Comparison of ENCODE assay signal across 10 cellular contexts in the genomic region with DNA sequence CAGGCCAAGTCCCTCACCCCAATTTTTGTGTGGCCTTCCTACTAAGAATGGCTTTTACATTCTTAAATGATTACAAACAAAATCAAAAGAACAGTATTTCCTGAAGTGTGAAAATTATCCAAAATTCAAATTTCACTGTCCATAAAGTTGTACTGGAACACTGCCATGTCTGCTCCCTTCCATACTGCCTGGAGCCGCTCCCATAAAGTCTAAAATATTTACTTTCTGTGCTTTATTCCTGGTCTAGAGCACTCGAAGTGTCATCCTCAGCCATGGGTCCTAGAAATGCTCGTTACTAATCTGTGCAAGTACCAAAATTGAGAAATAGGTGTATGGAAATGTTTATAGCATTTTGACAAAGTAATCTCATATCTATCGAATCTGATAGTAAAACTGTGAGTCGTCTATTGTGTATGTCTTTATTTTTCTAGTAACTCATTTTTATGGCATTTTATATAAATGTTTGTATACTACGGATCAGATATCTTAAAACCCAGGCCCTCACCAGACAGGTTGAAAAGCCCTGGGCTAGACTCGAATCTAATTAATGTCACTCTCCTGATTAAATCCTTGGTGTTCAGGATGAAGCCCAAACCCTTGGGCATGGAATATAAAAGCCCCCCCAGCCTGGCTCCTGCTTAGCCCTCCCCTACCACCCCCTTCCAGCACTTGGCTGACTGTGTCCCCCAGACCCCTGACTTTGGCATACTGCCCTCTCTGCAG. TPM values are rescaled to one million over a fixed set of nuclear protein-coding genes. Genes with fewer than 3 reads are reported as not detected.
DNase-seq lines count a peak whose midpoint lies in the region; ATAC-seq lines count a peak whose summit lies in the region.
"Had no signal": no experiment of that assay in that cellular context is flagged by ENCODE, and none has a peak within 500 bp of the region (broad histone marks: within the 10 kb centered on the region; RNA-seq: fewer than 3 reads in every experiment).

No MANE protein-coding gene starts in this region.

- H3K4me1 Mint-ChIP-seq in activated CD4-positive, alpha-beta T cell treated with anti-CD3 and anti-CD28 coated beads for 36 hours: peaks cover 48% of the 10 kb centered on the region
- H3K4me1 Mint-ChIP-seq in effector memory CD8-positive, alpha-beta T cell (ENCODE audit: low read depth in 2 of 2): peaks cover 50 to 56% of the 10 kb centered on the region in 2 donors

- peaks cover 8% of the 10 kb centered on the region for H3K36me3 ChIP-seq in rectal smooth muscle tissue (ENCODE audit: control insufficient read depth, insufficient read depth, low read length)

- H3K4me3 ChIP-seq in rectal smooth muscle tissue (ENCODE audit: low read length): peak overlapping the region; percentile 19
- H3K4me3 ChIP-seq: thoracic aorta had no signal

- H3K4me1 ChIP-seq in rectal smooth muscle tissue (ENCODE audit: control insufficient read depth, insufficient read depth, low read length): peaks cover 29% of the 10 kb centered on the region

- no peak for ATAC-seq in activated CD4-positive, alpha-beta T cell treated with anti-CD3 and anti-CD28 coated beads for 36 hours
- ATAC-seq in effector memory CD8-positive, alpha-beta T cell (replicated peaks): no peak
- ATAC-seq in GM21723 (IDR thresholded peaks at IDR 0.05; ENCODE audit: unreplicated experiment): no peak
- ATAC-seq: left lobe of liver had no signal

- CTCF ChIA-PET in activated CD4-positive, alpha-beta T cell treated with anti-CD3 and anti-CD28 coated beads for 36 hours (lab: Charles Lee): interaction anchor here (0.6 to 0.9 kb wide), 2 partner anchors 30 to 52 kb away, joined by 3 read pairs; no protein-coding TSS in a partner anchor

- no peaks in the 10 kb centered on the region for H3K27me3 Mint-ChIP-seq in activated CD4-positive, alpha-beta T cell treated with anti-CD3 and anti-CD28 coated beads for 36 hours
- H3K27me3 Mint-ChIP-seq in effector memory CD8-positive, alpha-beta T cell: no peaks in the 10 kb centered on the region

- no peak for DNase-seq in activated CD4-positive, alpha-beta T cell treated with anti-CD3 and anti-CD28 coated beads for 36 hours
- DNase-seq in activated CD4-positive, alpha-beta T cell treated with anti-CD3 and anti-CD28 coated beads, Interleukin-2, amount 50 U/mL, for 4 hours: no peak
- DNase-seq in NCI-H82 treated with DMSO at 0.1 percent for 48 hours (lab: John Stamatoyannopoulos, UW; ENCODE audit: unreplicated experiment) (peak; percentile 84), DMS53 (lab: John Stamatoyannopoulos, UW) (no peak), DMS 273 treated with DMSO at 0.1 percent for 48 hours (lab: John Stamatoyannopoulos, UW) (no peak)
- DNase-seq in effector memory CD8-positive, alpha-beta T cell: no peak

- H3K27ac Mint-ChIP-seq in activated CD4-positive, alpha-beta T cell treated with anti-CD3 and anti-CD28 coated beads for 36 hours: peak overlapping the region; percentile 60
- peak overlapping the region; percentile 51 to 90 for H3K27ac Mint-ChIP-seq in effector memory CD8-positive, alpha-beta T cell

- POLR2A ChIA-PET in activated CD4-positive, alpha-beta T cell treated with anti-CD3 and anti-CD28 coated beads for 36 hours (lab: Charles Lee): interaction anchor here (0.6 kb wide), 1 partner anchor 11 kb away, joined by 4 read pairs; no protein-coding TSS in a partner anchor

- H3K9me3 Mint-ChIP-seq in activated CD4-positive, alpha-beta T cell treated with anti-CD3 and anti-CD28 coated beads for 36 hours (ENCODE audit: low read depth): no peaks in the 10 kb centered on the region
- H3K9me3 Mint-ChIP-seq in effector memory CD8-positive, alpha-beta T cell: no peaks in the 10 kb centered on the region

- peak overlapping the region; percentile 46 for H3K27ac ChIP-seq in rectal smooth muscle tissue (ENCODE audit: low read depth, low read length)
- H3K27ac ChIP-seq: thoracic aorta had no signal

- intact Hi-C loops in activated CD4-positive, alpha-beta T cell treated with anti-CD3 and anti-CD28 coated beads for 36 hours (cut with DNase I, micrococcal nuclease): loop anchor here in 1 of 2 experiments (10.0 kb wide), 1 partner anchor 988 kb away; the partner anchor contains the start of gene WDR26

- H3K4me3 Mint-ChIP-seq in activated CD4-positive, alpha-beta T cell treated with anti-CD3 and anti-CD28 coated beads for 36 hours: no peak overlapping the region
- peak overlapping the region in 1 of 2 donors; percentile 86 for H3K4me3 Mint-ChIP-seq in effector memory CD8-positive, alpha-beta T cell

- H3K36me3 Mint-ChIP-seq in activated CD4-positive, alpha-beta T cell treated with anti-CD3 and anti-CD28 coated beads for 36 hours (ENCODE audit: low read depth): peaks cover 44% of the 10 kb centered on the region
- H3K36me3 Mint-ChIP-seq in effector memory CD8-positive, alpha-beta T cell (ENCODE audit: insufficient read depth): peaks cover 54% of the 10 kb centered on the region

- H3K9ac ChIP-seq in rectal smooth muscle tissue (ENCODE audit: low read length): no peak overlapping the region

- no peaks in the 10 kb centered on the region for H3K27me3 ChIP-seq in rectal smooth muscle tissue (ENCODE audit: control insufficient read depth, insufficient read depth, low read length)

RNA-seq across cellular contexts. Expression of gene LBR, which starts 4.9 kb away (rescaled TPM):
- 100 to 1,000 TPM; 136 to 194 TPM for total RNA-seq in activated CD4-positive, alpha-beta T cell treated with anti-CD3 and anti-CD28 coated beads for 36 hours
